ENCODE assay signal across 11 cellular contexts in the genomic region with DNA sequence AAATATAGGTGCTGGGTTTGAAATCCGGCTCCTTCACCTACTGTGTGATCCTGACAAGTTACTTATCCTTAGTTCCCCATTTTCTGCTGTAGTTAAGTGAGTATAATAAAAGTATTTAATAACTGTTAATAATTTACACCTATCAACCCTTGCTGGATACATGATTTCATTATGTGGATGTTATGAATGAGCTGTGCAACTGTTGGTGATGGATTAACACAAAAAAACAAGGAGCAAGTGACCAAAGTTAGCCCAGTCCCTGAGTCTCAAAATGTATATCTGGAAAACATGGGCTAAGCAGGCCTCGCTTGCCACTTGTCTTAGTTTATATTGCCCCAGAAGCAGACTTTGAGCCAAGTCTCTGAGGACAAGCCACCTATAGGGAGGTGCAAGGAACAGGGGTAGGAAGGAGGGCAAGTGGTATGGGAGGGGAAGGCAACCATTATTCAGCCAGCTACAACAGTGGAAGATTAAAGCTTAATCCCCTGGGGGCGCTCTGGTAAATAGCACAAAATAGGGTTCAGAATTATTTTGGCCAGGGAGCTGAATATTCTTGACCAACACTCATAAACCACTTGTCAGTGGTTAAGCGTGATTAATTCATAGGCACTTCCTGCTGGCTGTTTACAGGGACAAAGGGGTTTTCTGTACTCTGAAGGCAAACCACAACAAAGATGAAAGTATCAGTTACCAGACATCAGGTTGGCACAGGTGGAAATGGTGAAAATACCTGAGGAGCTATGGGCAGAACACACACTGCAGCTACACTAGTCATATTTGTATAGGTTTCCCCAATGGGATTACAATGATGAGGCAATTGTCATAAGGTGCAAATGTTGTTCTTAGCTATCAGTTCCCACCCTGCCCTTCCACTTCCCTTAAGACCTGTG.
DNase-seq lines count a peak whose midpoint lies in the region; ATAC-seq and TF ChIP-seq lines count a peak whose summit lies in the region.
"Had no signal": no experiment of that assay in that cellular context is flagged by ENCODE, and none has a peak within 500 bp of the region (broad histone marks: within the 10 kb centered on the region; RNA-seq: fewer than 3 reads in every experiment).

No MANE protein-coding gene starts in this region.

- DNase-seq in PC-9 (peak; percentile 8 to 66), T-helper 17 cell (no peak), NCI-H187 (lab: John Stamatoyannopoulos, UW) (no peak), brain microvascular endothelial cell (no peak)
- no peak for DNase-seq in activated T-cell treated with anti-CD3 and anti-CD28 coated beads, Interleukin-2, amount 50 U/mL, for 48 hours
- DNase-seq: small intestine had no signal

- H4K20me1 ChIP-seq in PC-9 (ENCODE audit: insufficient read depth), result no peaks in the 10 kb centered on the region

- H3K27ac Mint-ChIP-seq in T-helper 17 cell, result no peak overlapping the region

- no peaks in the 10 kb centered on the region for H3K9me2 ChIP-seq in PC-9 (ENCODE audit: insufficient read depth)

- H2AFZ ChIP-seq in PC-9, result no peak overlapping the region

- H3K4me3 ChIP-seq in GM08714 (ENCODE audit: low read length) (peak overlapping the region; percentile 6; the same call in 1 of the 2 replicates), PC-9 (no peak overlapping the region), brain microvascular endothelial cell (ENCODE audit: low read depth, low read length) (no peak overlapping the region)

- ATAC-seq in GM19452 (IDR thresholded peaks at IDR 0.05; ENCODE audit: unreplicated experiment), result peak; percentile 66
- ATAC-seq in HG03135 (IDR thresholded peaks at IDR 0.05; ENCODE audit: unreplicated experiment), result peak; percentile 49
- ATAC-seq in T-helper 17 cell, result no peak
- ATAC-seq: Panc1 had no signal

- H3K27me3 ChIP-seq in PC-9 (ENCODE audit: insufficient read depth, low read depth), result peaks cover 14% of the 10 kb centered on the region; the same call in 1 of the 2 replicates
- H3K27me3 ChIP-seq in brain microvascular endothelial cell (replicated peaks), result no peaks in the 10 kb centered on the region

- H3K27me3 Mint-ChIP-seq in T-helper 17 cell, result peaks cover 24% of the 10 kb centered on the region

- H3K4me1 ChIP-seq in PC-9 (replicated peaks; ENCODE audit: insufficient read depth), result 0 out of 2 replicates have a peak, but pooled peaks cover 5% of the 10 kb centered on the region

- TF ChIP-seq CTCF in PC-9 (conservative IDR thresholded peaks at IDR 0.05) (no peak), brain microvascular endothelial cell (IDR thresholded peaks at IDR 0.05; ENCODE audit: low read depth, low read length, missing control alignments) (no peak)

- no peaks in the 10 kb centered on the region for H3F3A ChIP-seq in PC-9 (ENCODE audit: insufficient read depth, low read depth)

- H3K36me3 Mint-ChIP-seq in T-helper 17 cell (ENCODE audit: low read depth), result no peaks in the 10 kb centered on the region

- in situ Hi-C loops in brain microvascular endothelial cell (cut with HindIII; ENCODE audit: low pct_ligation_motif_present, low sequenced_read_pairs), result no loop called here

- no peak overlapping the region for H3K4me3 Mint-ChIP-seq in T-helper 17 cell

- no peaks in the 10 kb centered on the region for H3K4me1 Mint-ChIP-seq in T-helper 17 cell

- H3K4me2 ChIP-seq in PC-9, result no peak overlapping the region

- no TSS peak for BruUV-seq in PC-9 (replicated peaks; lab: Mats Ljungman, UMichigan)

- no peaks in the 10 kb centered on the region for H3K79me2 ChIP-seq in PC-9 (ENCODE audit: low read depth)

- CTCF ChIA-PET in PC-9 (lab: Charles Lee), result no interaction called here

- H3K27ac ChIP-seq in PC-9, result no peak overlapping the region
- no peak overlapping the region for H3K27ac ChIP-seq in brain microvascular endothelial cell
- H3K27ac ChIP-seq: HL-60 had no signal

- H3K9me3 ChIP-seq in PC-9 (ENCODE audit: insufficient read depth, low read depth) (no peaks in the 10 kb centered on the region), T-helper 17 cell (ENCODE audit: control insufficient read depth, low read length, poor library complexity, severe bottlenecking) (no peaks in the 10 kb centered on the region)

- H3K36me3 ChIP-seq in PC-9 (ENCODE audit: low read depth), result no peaks in the 10 kb centered on the region
- no peaks in the 10 kb centered on the region for H3K36me3 ChIP-seq in brain microvascular endothelial cell (replicated peaks)

- intact Hi-C loops in PC-9 (cut with micrococcal nuclease; ENCODE audit: unreplicated experiment), result no loop called here

- POLR2A ChIA-PET in PC-9 (lab: Charles Lee; ENCODE audit: unreplicated experiment), result no interaction called here

Comparison
In these comparisons a context has a peak if more than half of its experiments do, and no peak if none do; other contexts are left out.
1. DNase-seq: peak in PC-9 (2 of 2); none in activated T-cell treated with anti-CD3 and anti-CD28 coated beads, Interleukin-2, amount 50 U/mL, for 48 hours (0 of 2), T-helper 17 cell (0 of 3), NCI-H187 (0 of 2) and brain microvascular endothelial cell (single experiment).